ENCODE assay signal across 9 cellular contexts in genomic region chr13:98172570-98173405, GRCh38. TPM values are rescaled to one million over a fixed set of nuclear protein-coding genes. Genes with fewer than 3 reads are reported as not detected.
A peak's percentile ranks its signal among the peaks of the same experiment; 100 is the strongest.
DNase-seq lines count a peak whose midpoint lies in the region; ATAC-seq and TF ChIP-seq lines count a peak whose summit lies in the region.
"Had no signal": no experiment of that assay in that cellular context is flagged by ENCODE, and none has a peak within 500 bp of the region (broad histone marks: within the 10 kb centered on the region; RNA-seq: fewer than 3 reads in every experiment).

No MANE protein-coding gene starts in this region.

- BruUV-seq in Panc1 (replicated peaks; lab: Mats Ljungman, UMichigan): no TSS peak

- H3K4me3 ChIP-seq in Panc1 (ENCODE audit: low read depth in 2 of 2, low read length in 2 of 2) (peak overlapping the region in 1 of 2 experiments; percentile 30; a peak in 2 of 4 replicates), esophagus (ENCODE audit: low read depth in 1 of 2, low read length in 2 of 2) (no peak overlapping the region), mesodermal cell (ENCODE audit: extremely low read depth, insufficient read depth, low read length, poor library complexity, severe bottlenecking) (no peak overlapping the region), upper lobe of right lung (peak overlapping the region; percentile 21)

- no peaks in the 10 kb centered on the region for H3K9me3 ChIP-seq in Panc1 (ENCODE audit: control insufficient read depth, insufficient read depth, low read depth, low read length)
- no peaks in the 10 kb centered on the region for H3K9me3 ChIP-seq in esophagus (ENCODE audit: control insufficient read depth in 2 of 2, insufficient read depth in 1 of 2, low read depth in 1 of 2, low read length in 1 of 2)
- H3K9me3 ChIP-seq in mesodermal cell (ENCODE audit: control insufficient read depth, low read length): no peaks in the 10 kb centered on the region
- H3K9me3 ChIP-seq in upper lobe of right lung: no peaks in the 10 kb centered on the region

- TF ChIP-seq CTCF in Panc1 (IDR thresholded peaks at IDR 0.05): no peak
- no peak for TF ChIP-seq CTCF in upper lobe of right lung (IDR thresholded peaks at IDR 0.05)

- H3K4me1 ChIP-seq in Panc1 (ENCODE audit: control insufficient read depth, insufficient read depth, low read length) (peaks cover 42% of the 10 kb centered on the region), esophagus (ENCODE audit: control insufficient read depth in 2 of 2, insufficient read depth in 2 of 2, low read length in 1 of 2) (no peaks in the 10 kb centered on the region), mesodermal cell (ENCODE audit: control insufficient read depth, insufficient read depth, low read length, poor library complexity, severe bottlenecking) (peaks cover 68% of the 10 kb centered on the region), upper lobe of right lung (peaks cover 38% of the 10 kb centered on the region)

- H3K36me3 ChIP-seq in Panc1 (ENCODE audit: control insufficient read depth, insufficient read depth, low read length) (no peaks in the 10 kb centered on the region), esophagus (ENCODE audit: control insufficient read depth in 2 of 2, insufficient read depth in 2 of 2, low read length in 1 of 2) (no peaks in the 10 kb centered on the region), mesodermal cell (ENCODE audit: control insufficient read depth, insufficient read depth, low read length) (peaks cover 5% of the 10 kb centered on the region), upper lobe of right lung (no peaks in the 10 kb centered on the region)

- intact Hi-C loops in Panc1 (cut with micrococcal nuclease; ENCODE audit: unreplicated experiment) (no loop called here), upper lobe of right lung (cut with DNase I) (no loop called here)

- ATAC-seq in Panc1: no peak
- peak; percentile 58 for ATAC-seq in upper lobe of right lung
- ATAC-seq in HG02973 (IDR thresholded peaks at IDR 0.05; ENCODE audit: unreplicated experiment): no peak
- ATAC-seq in GM21515 (IDR thresholded peaks at IDR 0.05; ENCODE audit: unreplicated experiment): no peak
- ATAC-seq: T-helper 17 cell had no signal

- POLR2A ChIA-PET in Panc1 (lab: Charles Lee): no interaction called here

- no peaks in the 10 kb centered on the region for H3K27me3 ChIP-seq in Panc1 (ENCODE audit: control insufficient read depth, insufficient read depth, low read length)
- no peaks in the 10 kb centered on the region for H3K27me3 ChIP-seq in esophagus (ENCODE audit: control insufficient read depth in 1 of 2, insufficient read depth in 2 of 2, low read length in 2 of 2)
- no peaks in the 10 kb centered on the region for H3K27me3 ChIP-seq in upper lobe of right lung

- in situ Hi-C loops in Panc1 (cut with HindIII; ENCODE audit: low pct_unique_long_range_greater_than_20kb, low sequenced_read_pairs): no loop called here

- 42% methylated on average over 7 of the region's 7 CpGs for WGBS in esophagus, 2 donors
- WGBS in mesodermal cell (ENCODE audit: insufficient coverage in 2 of 2), 2 experiments: 60 to 64% methylated on average over 3 to 5 of the region's 7 CpGs

- CTCF ChIA-PET in Panc1 (lab: Charles Lee): no interaction called here

- no peak for DNase-seq in Panc1 (ENCODE audit: low read depth, low spot score)
- DNase-seq in upper lobe of right lung: no peak
- no peak for DNase-seq in cerebellar nuclear complex (lab: John Stamatoyannopoulos, UW)
- DNase-seq: NCI-H1417 treated with DMSO at 0.1 percent for 48 hours, T-helper 17 cell had no signal

- H3K27ac ChIP-seq in Panc1 (ENCODE audit: low read length): peak overlapping the region; percentile 85
- H3K27ac ChIP-seq in esophagus (ENCODE audit: low read depth in 2 of 2, low read length in 1 of 2): peak overlapping the region; percentile 7 to 33
- peak overlapping the region; percentile 92 for H3K27ac ChIP-seq in mesodermal cell (ENCODE audit: low read depth, low read length, severe bottlenecking)
- H3K27ac ChIP-seq in upper lobe of right lung: peak overlapping the region; percentile 73

RNA-seq across cellular contexts. Expression of gene RNF113B, which starts 4.3 kb away (rescaled TPM):
- total RNA-seq in Panc1 (2021; ENCODE audit: unreplicated experiment) (not detected), upper lobe of right lung (not detected)
- polyA plus RNA-seq in Panc1 (2012; ENCODE audit: insufficient read length): not detected
- not detected for polyA plus RNA-seq in esophagus
- not detected for polyA plus RNA-seq in mesodermal cell (2013, experiment 1 of 2)
- not detected for polyA plus RNA-seq in mesodermal cell (2013, experiment 2 of 2)
- total RNA-seq: T-helper 17 cell had no signal

RNA-seq across cellular contexts. Expression of gene FARP1, which starts 29.9 kb away (rescaled TPM):
- total RNA-seq in Panc1 (2021; ENCODE audit: unreplicated experiment) (61.9 TPM), upper lobe of right lung (95.9 TPM)
- polyA plus RNA-seq in Panc1 (2012; ENCODE audit: insufficient read length): 62.6 TPM
- 1 to 10 TPM; 2.2 to 2.3 TPM for polyA plus RNA-seq in esophagus
- 113 TPM for polyA plus RNA-seq in mesodermal cell (2013, experiment 1 of 2)
- 136 TPM for polyA plus RNA-seq in mesodermal cell (2013, experiment 2 of 2)

Comparison
In these comparisons a context has a peak if more than half of its experiments do, and no peak if none do; other contexts are left out.
1. H3K27ac ChIP-seq: peak in every context shown above with its lines; median percentile 92 in mesodermal cell; 85 in Panc1; 73 in upper lobe of right lung; 20 in esophagus.